In the genomic region with DNA sequence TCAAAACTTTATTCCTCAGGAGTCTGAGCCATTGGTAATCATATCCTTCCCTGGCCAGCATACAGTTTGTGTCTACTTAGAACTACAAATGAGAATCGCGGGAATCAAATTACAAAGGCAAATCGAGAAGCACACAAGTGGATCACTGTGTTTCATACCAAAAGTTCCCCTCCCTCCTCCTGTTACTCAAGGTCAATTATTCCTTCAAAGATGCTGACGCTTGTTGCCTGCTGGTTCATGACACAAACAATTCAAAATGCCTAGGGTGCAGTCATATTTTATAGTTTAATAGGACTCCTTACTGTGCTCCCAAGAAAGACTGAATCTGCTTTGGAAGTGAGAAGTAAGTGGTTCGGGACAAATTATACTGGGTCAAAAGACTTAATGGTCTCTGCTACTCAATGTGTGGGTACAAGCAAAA, we compare ENCODE assay signal across 20 cellular contexts.
A peak's percentile ranks its signal among the peaks of the same experiment; 100 is the strongest.
DNase-seq lines count a peak whose midpoint lies in the region; ATAC-seq, FAIRE-seq and TF ChIP-seq lines count a peak whose summit lies in the region.
"Had no signal": no experiment of that assay in that cellular context is flagged by ENCODE, and none has a peak within 500 bp of the region (broad histone marks: within the 10 kb centered on the region; RNA-seq: fewer than 3 reads in every experiment).

No MANE protein-coding gene starts in this region.

- intact Hi-C loops in naive thymus-derived CD4-positive, alpha-beta T cell (cut with micrococcal nuclease), result no loop called here

- TF ChIP-seq RAD21 in Ishikawa (IDR thresholded peaks at IDR 0.05; ENCODE audit: low read depth), result no peak

- H3K4me3 ChIP-seq in GM23338 (no peak overlapping the region), bronchial epithelial cell (ENCODE audit: low read depth, low read length) (no peak overlapping the region)
- no peak overlapping the region for H3K4me3 ChIP-seq in naive thymus-derived CD4-positive, alpha-beta T cell (ENCODE audit: low read length)
- H3K4me3 ChIP-seq: HAP-1 had no signal

- FAIRE-seq in bronchial epithelial cell (lab: Jason Lieb, UNC), result no peak
- FAIRE-seq: A204.1, GM19239, HepG2 had no signal

- H3K9me3 Mint-ChIP-seq in GM23338, result peaks cover 3% of the 10 kb centered on the region; the same call in 2 of the 3 replicates
- H3K9me3 Mint-ChIP-seq in naive thymus-derived CD4-positive, alpha-beta T cell, result peaks cover 0 to 29% (median 6%) of the 10 kb centered on the region in 11 donors

- no peak overlapping the region for H3K4me3 Mint-ChIP-seq in GM23338
- H3K4me3 Mint-ChIP-seq in naive thymus-derived CD4-positive, alpha-beta T cell, result no peak overlapping the region
- H3K4me3 Mint-ChIP-seq: CD4-positive, alpha-beta T cell; IgD-negative memory B cell had no signal

- POLR2A ChIA-PET in naive thymus-derived CD4-positive, alpha-beta T cell (lab: Charles Lee), result no interaction called here

- no peaks in the 10 kb centered on the region for H3K79me2 ChIP-seq in GM23338 (replicated peaks; ENCODE audit: insufficient read depth)

- DNase-seq in Caki2 (ENCODE audit: low read depth) (peak; percentile 37), GM23338 (ENCODE audit: low spot score) (no peak), bronchial epithelial cell (ENCODE audit: low read depth) (peak; percentile 68), NCI-H1694 (lab: John Stamatoyannopoulos, UW) (no peak)
- no peak for DNase-seq in naive thymus-derived CD4-positive, alpha-beta T cell
- DNase-seq: AML-193; Caco-2; CD4-positive, alpha-beta T cell; DMS153; DMS79; GF-D8; KG1 had no signal

- no peaks in the 10 kb centered on the region for H3K9me2 ChIP-seq in GM23338 (ENCODE audit: insufficient read depth)

- no peaks in the 10 kb centered on the region for H3K4me1 ChIP-seq in GM23338 (ENCODE audit: insufficient read depth)
- no peaks in the 10 kb centered on the region for H3K4me1 ChIP-seq in naive thymus-derived CD4-positive, alpha-beta T cell (ENCODE audit: control insufficient read depth in 2 of 2, insufficient read depth in 2 of 2, low read length in 2 of 2)
- H3K4me1 ChIP-seq: Caco-2, HAP-1 had no signal

- no peaks in the 10 kb centered on the region for H3K4me1 Mint-ChIP-seq in GM23338
- no peaks in the 10 kb centered on the region for H3K4me1 Mint-ChIP-seq in naive thymus-derived CD4-positive, alpha-beta T cell

- no peak overlapping the region for H3K27ac Mint-ChIP-seq in GM23338
- no peak overlapping the region for H3K27ac Mint-ChIP-seq in naive thymus-derived CD4-positive, alpha-beta T cell
- H3K27ac Mint-ChIP-seq: CD4-positive, alpha-beta T cell; IgD-negative memory B cell had no signal

- no peak for TF ChIP-seq CTCF in GM23338 (conservative IDR thresholded peaks at IDR 0.05; ENCODE audit: low read depth in 2 of 2)
- no peak for TF ChIP-seq CTCF in bronchial epithelial cell (IDR thresholded peaks at IDR 0.05; ENCODE audit: insufficient read depth, low read length, severe bottlenecking)

- H4K20me1 ChIP-seq in GM23338 (replicated peaks; ENCODE audit: insufficient read depth), result no peaks in the 10 kb centered on the region

- no peaks in the 10 kb centered on the region for H3K27me3 Mint-ChIP-seq in GM23338 (ENCODE audit: insufficient read depth, low read depth, poor library complexity)
- no peaks in the 10 kb centered on the region for H3K27me3 Mint-ChIP-seq in naive thymus-derived CD4-positive, alpha-beta T cell
- H3K27me3 Mint-ChIP-seq: CD4-positive, alpha-beta T cell; IgD-negative memory B cell had no signal

- CTCF ChIA-PET in naive thymus-derived CD4-positive, alpha-beta T cell (lab: Charles Lee), result no interaction called here

- in situ Hi-C loops in Caki2 (cut with HindIII; ENCODE audit: low pct_unique_long_range_greater_than_20kb, low sequenced_read_pairs), result no loop called here

- peak; percentile 20; the same call in 1 of the 2 replicates for TF ChIP-seq EP300 in Ishikawa (IDR thresholded peaks at IDR 0.05; ENCODE audit: borderline replicate concordance)

- H2AFZ ChIP-seq in GM23338, result peak overlapping the region; percentile 38; the same call in 1 of the 2 replicates

- no peaks in the 10 kb centered on the region for H3K9me3 ChIP-seq in naive thymus-derived CD4-positive, alpha-beta T cell (ENCODE audit: control insufficient read depth in 2 of 3, low read length in 3 of 3)
- H3K9me3 ChIP-seq: Caco-2, HAP-1 had no signal

- H3K4me2 ChIP-seq in GM23338, result no peak overlapping the region

- no peak overlapping the region for H3K27ac ChIP-seq in GM23338 (ENCODE audit: low read depth)
- no peak overlapping the region for H3K27ac ChIP-seq in naive thymus-derived CD4-positive, alpha-beta T cell (ENCODE audit: low read depth, low read length)
- H3K27ac ChIP-seq: C4-2B had no signal

- H3K36me3 Mint-ChIP-seq in GM23338 (ENCODE audit: low read depth), result no peaks in the 10 kb centered on the region
- no peaks in the 10 kb centered on the region for H3K36me3 Mint-ChIP-seq in naive thymus-derived CD4-positive, alpha-beta T cell
- H3K36me3 Mint-ChIP-seq: IgD-negative memory B cell had no signal

- ATAC-seq in GM23338, result no peak
- ATAC-seq in naive thymus-derived CD4-positive, alpha-beta T cell, result no peak
- no peak for ATAC-seq in GM18511 (IDR thresholded peaks at IDR 0.05; ENCODE audit: unreplicated experiment)
- ATAC-seq: HepG2 had no signal

- H3K27me3 ChIP-seq in GM23338 (ENCODE audit: insufficient read depth) (no peaks in the 10 kb centered on the region), bronchial epithelial cell (ENCODE audit: control insufficient read depth, insufficient read depth, low read length) (no peaks in the 10 kb centered on the region)
- H3K27me3 ChIP-seq in naive thymus-derived CD4-positive, alpha-beta T cell (ENCODE audit: control insufficient read depth in 2 of 2, insufficient read depth in 2 of 2, low read length in 2 of 2), result no peaks in the 10 kb centered on the region

- H3F3A ChIP-seq in GM23338 (replicated peaks; ENCODE audit: low read depth), result no peaks in the 10 kb centered on the region

- H3K36me3 ChIP-seq in GM23338 (ENCODE audit: insufficient read depth) (no peaks in the 10 kb centered on the region), bronchial epithelial cell (ENCODE audit: control insufficient read depth, insufficient read depth, low read length) (no peaks in the 10 kb centered on the region)
- H3K36me3 ChIP-seq in naive thymus-derived CD4-positive, alpha-beta T cell (ENCODE audit: control insufficient read depth in 2 of 3, insufficient read depth in 3 of 3, low read length in 3 of 3), result no peaks in the 10 kb centered on the region
- H3K36me3 ChIP-seq: HAP-1 had no signal

TF ChIP-seq in GM23338, 12 proteins besides CTCF, POLR2A, EP300 and RAD21 (continues in another document):
- TF ChIP-seq, protein P1, sequence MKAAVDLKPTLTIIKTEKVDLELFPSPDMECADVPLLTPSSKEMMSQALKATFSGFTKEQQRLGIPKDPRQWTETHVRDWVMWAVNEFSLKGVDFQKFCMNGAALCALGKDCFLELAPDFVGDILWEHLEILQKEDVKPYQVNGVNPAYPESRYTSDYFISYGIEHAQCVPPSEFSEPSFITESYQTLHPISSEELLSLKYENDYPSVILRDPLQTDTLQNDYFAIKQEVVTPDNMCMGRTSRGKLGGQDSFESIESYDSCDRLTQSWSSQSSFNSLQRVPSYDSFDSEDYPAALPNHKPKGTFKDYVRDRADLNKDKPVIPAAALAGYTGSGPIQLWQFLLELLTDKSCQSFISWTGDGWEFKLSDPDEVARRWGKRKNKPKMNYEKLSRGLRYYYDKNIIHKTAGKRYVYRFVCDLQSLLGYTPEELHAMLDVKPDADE (IDR thresholded peaks at IDR 0.05), result no peak
- no peak for TF ChIP-seq JUNB (IDR thresholded peaks at IDR 0.05; ENCODE audit: unreplicated experiment)

TF ChIP-seq in Ishikawa, 13 proteins besides CTCF, POLR2A, EP300 and RAD21:
- TF ChIP-seq EGR1 (IDR thresholded peaks at IDR 0.05), result no peak
- TF ChIP-seq TEAD4 (IDR thresholded peaks at IDR 0.05), result 0 out of 2 replicates have a peak, but pooled peaks have one; percentile 20

Comparison
In these comparisons a context has a peak if more than half of its experiments do, and no peak if none do; other contexts are left out.
1. DNase-seq: peak in Caki2 (single experiment) and bronchial epithelial cell (single experiment); none in GM23338 (single experiment), NCI-H1694 (single experiment) and naive thymus-derived CD4-positive, alpha-beta T cell (0 of 9).